Comparison of ENCODE assay signal across 1 cellular context in genomic region chr5:177349762-177350161, GRCh38.
TF ChIP-seq lines count a peak whose summit lies in the region.

No MANE protein-coding gene starts in this region.

TF ChIP-seq in HepG2, 621 proteins besides CTCF, POLR2A, EP300 and RAD21:
- TF ChIP-seq ZNF446 (CRISPR knock-in tag; IDR thresholded peaks at IDR 0.05), result no peak
- no peak for TF ChIP-seq GABPA (IDR thresholded peaks at IDR 0.05; ENCODE audit: low read depth, low read length)
- TF ChIP-seq GABPA (CRISPR knock-in tag; IDR thresholded peaks at IDR 0.05; ENCODE audit: low read depth), result no peak
- no peak for TF ChIP-seq ZNF629 (CRISPR knock-in tag; conservative IDR thresholded peaks at IDR 0.05)
- TF ChIP-seq KDM5B (CRISPR knock-in tag; IDR thresholded peaks at IDR 0.05; ENCODE audit: borderline replicate concordance), result no peak
- no peak for TF ChIP-seq HOXA3 (CRISPR knock-in tag; IDR thresholded peaks at IDR 0.05)
- no peak for TF ChIP-seq KDM2A (CRISPR knock-in tag; IDR thresholded peaks at IDR 0.05; ENCODE audit: borderline replicate concordance, low read depth)
- no peak for TF ChIP-seq FOXO1 (CRISPR knock-in tag; IDR thresholded peaks at IDR 0.05)
- TF ChIP-seq FOXM1 (CRISPR knock-in tag; IDR thresholded peaks at IDR 0.05), result no peak
- TF ChIP-seq U2AF1 (optimal IDR thresholded peaks at IDR 0.05; ENCODE audit: low read depth, low read length), result no peak
- TF ChIP-seq ZNF83 (CRISPR knock-in tag; IDR thresholded peaks at IDR 0.05; ENCODE audit: borderline replicate concordance), result no peak
TF ChIP-seq in HepG2: peak in this region for 0.
